13 cellular contexts compared by ENCODE assay signal in genomic region chr14:105690671-105691070, GRCh38.
"Had no signal": no experiment of that assay in that cellular context is flagged by ENCODE, and none has a peak within 500 bp of the region (broad histone marks: within the 10 kb centered on the region; RNA-seq: fewer than 3 reads in every experiment).

No MANE protein-coding gene starts in this region.

- H3K4me1 ChIP-seq: lower lobe of right lung, transverse colon had no signal

- H3K4me3 ChIP-seq: cardiac muscle cell, lower lobe of right lung, ovary, transverse colon had no signal

- DNase-seq: activated CD4-positive, alpha-beta T cell treated with anti-CD3 and anti-CD28 coated beads, Interleukin-2, amount 50 U/mL, for 1 hour; activated CD4-positive, CD25-positive, alpha-beta regulatory T cell; activated naive CD4-positive, alpha-beta T cell treated with anti-CD3 and anti-CD28 coated beads, Interleukin-2, amount 10 ng/mL, durations not matched to agents 7 days and 5 days; activated T-cell treated with anti-CD3 and anti-CD28 coated beads, Interleukin-2, amount 50 U/mL, for 1 hour; left colon; lower lobe of right lung; midbrain; ovary; stimulated activated CD4-positive, alpha-beta T cell treated with anti-CD3 and anti-CD28 coated beads, Interleukin-2, amount 100 ng/mL, for 24 hours; transverse colon had no signal

- H3K27ac ChIP-seq: cardiac muscle cell, lower lobe of right lung, ovary, transverse colon had no signal

- H3K36me3 ChIP-seq: cardiac muscle cell, lower lobe of right lung, ovary, transverse colon had no signal

- ATAC-seq: left colon; lower lobe of right lung; sciatic nerve; stimulated activated effector memory CD8-positive, alpha-beta T cell treated with anti-CD3 and anti-CD28 coated beads, Interleukin-12 subunit alpha, Interleukin-12 subunit beta, amount 100 ng/mL, for 72 hours had no signal

- H3K9me3 ChIP-seq: lower lobe of right lung, ovary, transverse colon had no signal

- H3K27me3 ChIP-seq: cardiac muscle cell, ovary, transverse colon had no signal
